Comparison of ENCODE assay signal across 11 cellular contexts in the genomic region with DNA sequence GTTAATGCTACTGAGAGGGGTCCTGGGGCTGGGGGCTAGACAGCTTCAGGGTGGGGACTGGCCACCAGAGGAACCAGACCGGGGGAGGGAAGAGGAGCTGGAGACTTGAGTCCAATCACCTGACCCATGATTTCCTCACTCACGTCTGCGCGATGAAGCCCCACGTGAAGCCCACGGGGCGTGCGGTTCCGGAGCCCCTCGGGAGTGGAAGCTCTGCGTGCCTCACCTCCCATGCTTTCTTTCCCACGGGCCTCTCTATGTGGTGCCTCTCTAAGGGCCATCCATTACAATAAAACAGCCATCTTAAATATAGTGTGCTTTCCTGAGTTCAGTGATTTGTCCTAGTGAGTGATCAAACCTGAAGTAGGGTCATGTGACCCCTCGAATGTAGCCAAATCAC.
"Had no signal": no experiment of that assay in that cellular context is flagged by ENCODE, and none has a peak within 500 bp of the region (broad histone marks: within the 10 kb centered on the region; RNA-seq: fewer than 3 reads in every experiment).

No MANE protein-coding gene starts in this region.

- H3K36me3 Mint-ChIP-seq: activated naive CD8-positive, alpha-beta T cell had no signal

- DNase-seq: activated effector memory CD4-positive, alpha-beta T cell treated with Interleukin-2 at 50 U/mL for 16 hours; foreskin melanocyte; mesenchymal stem cell; SK-N-SH had no signal

- H3K4me3 ChIP-seq: cardiac muscle cell had no signal

- H3K27ac ChIP-seq: cardiac muscle cell, left ventricle myocardium inferior had no signal

- H3K27me3 ChIP-seq: cardiac muscle cell, sigmoid colon had no signal

- H3K4me3 Mint-ChIP-seq: neural crest cell had no signal

- H3K4me1 Mint-ChIP-seq: neural crest cell had no signal

- H3K9me3 Mint-ChIP-seq: neural crest cell; stimulated activated naive CD8-positive, alpha-beta T cell treated with anti-CD3 and anti-CD28 coated beads, Interleukin-15, Interleukin-2, amounts not matched to agents 100 ng/mL and 50 ng/mL, for 24 hours; T-helper 1 cell treated with Interleukin-12 subunit alpha and Interleukin-12 subunit beta and Interleukin-4 antibody, amounts not matched to agents 30 μg/mL and 1 μg/mL, for 36 hours had no signal

- H3K9ac ChIP-seq: SK-N-SH had no signal

- H3K4me2 ChIP-seq: SK-N-SH had no signal

- H3K27ac Mint-ChIP-seq: activated naive CD8-positive, alpha-beta T cell; stimulated activated naive CD8-positive, alpha-beta T cell treated with anti-CD3 and anti-CD28 coated beads, Interleukin-15, Interleukin-2, amounts not matched to agents 100 ng/mL and 50 ng/mL, for 24 hours had no signal
